In genomic region chr1:5738911-5739462, GRCh38 we compare ENCODE assay signal across 17 cellular contexts.
DNase-seq lines count a peak whose midpoint lies in the region; ATAC-seq and TF ChIP-seq lines count a peak whose summit lies in the region.
"Had no signal": no experiment of that assay in that cellular context is flagged by ENCODE, and none has a peak within 500 bp of the region (broad histone marks: within the 10 kb centered on the region; RNA-seq: fewer than 3 reads in every experiment).

No MANE protein-coding gene starts in this region.

- H3K4ac ChIP-seq in neuronal stem cell (ENCODE audit: low read length) = no peak overlapping the region

- intact Hi-C loops in stomach (cut with DNase I; ENCODE audit: low total_unique reads) (no loop called here), esophagus muscularis mucosa (cut with DNase I) (no loop called here)

- no peak for TF ChIP-seq CTCF in stomach (IDR thresholded peaks at IDR 0.05)
- no peak for TF ChIP-seq CTCF in esophagus muscularis mucosa (IDR thresholded peaks at IDR 0.05)

- H3K23ac ChIP-seq in neuronal stem cell (ENCODE audit: low read depth, low read length, poor library complexity) = no peak overlapping the region

- no peak overlapping the region for H3K4me2 ChIP-seq in neuronal stem cell (ENCODE audit: insufficient read depth, low read length, poor library complexity, severe bottlenecking)

- DNase-seq in DMS 273 (lab: John Stamatoyannopoulos, UW; ENCODE audit: unreplicated experiment) = peak; percentile 23
- DNase-seq in DMS 273 treated with DMSO at 0.1 percent for 48 hours (lab: John Stamatoyannopoulos, UW) = no peak
- peak; percentile 7 for DNase-seq in G401 (ENCODE audit: low spot score)
- DNase-seq in neuronal stem cell (ENCODE audit: low spot score) = no peak
- peak; percentile 15 for DNase-seq in stomach
- no peak for DNase-seq in esophagus muscularis mucosa (ENCODE audit: extremely low spot score)
- no peak for DNase-seq in activated CD4-positive, alpha-beta T cell treated with anti-CD3 and anti-CD28 coated beads, Interleukin-2, amount 50 U/mL, for 1 hour
- DNase-seq: Calu3; CD4-positive, CD25-positive, alpha-beta regulatory T cell; DMS153; DMS79 treated with DMSO at 0.1 percent for 48 hours; EL; GDM1 had no signal

- no peak overlapping the region for H3K14ac ChIP-seq in neuronal stem cell (ENCODE audit: low read length)

- H3K36me3 ChIP-seq in neuronal stem cell (replicated peaks in 1 of 2; ENCODE audit: control insufficient read depth in 2 of 2, insufficient read depth in 2 of 2, low read length in 2 of 2) = no peaks in the 10 kb centered on the region
- no peaks in the 10 kb centered on the region for H3K36me3 ChIP-seq in stomach
- H3K36me3 ChIP-seq in esophagus muscularis mucosa = no peaks in the 10 kb centered on the region
- H3K36me3 ChIP-seq: HAP-1 had no signal

- no peak overlapping the region for H2BK120ac ChIP-seq in neuronal stem cell (ENCODE audit: low read depth, low read length)

- H3K4me3 ChIP-seq in neuronal stem cell (ENCODE audit: low read length in 2 of 2) (no peak overlapping the region), stomach (no peak overlapping the region), esophagus muscularis mucosa (no peak overlapping the region)
- H3K4me3 ChIP-seq: HAP-1 had no signal

- no peak for ATAC-seq in HG02870 (IDR thresholded peaks at IDR 0.05; ENCODE audit: unreplicated experiment)
- ATAC-seq: HepG2 had no signal

- no peak overlapping the region for H4K91ac ChIP-seq in neuronal stem cell (ENCODE audit: low read depth, low read length, poor library complexity)

- H2BK15ac ChIP-seq in neuronal stem cell (ENCODE audit: low read length) = no peak overlapping the region

- H3K4me1 ChIP-seq in neuronal stem cell (ENCODE audit: control insufficient read depth in 2 of 2, insufficient read depth in 1 of 2, low read depth in 1 of 2, low read length in 2 of 2) (no peaks in the 10 kb centered on the region), stomach (no peaks in the 10 kb centered on the region), esophagus muscularis mucosa (no peaks in the 10 kb centered on the region)
- H3K4me1 ChIP-seq: HAP-1 had no signal

- no peaks in the 10 kb centered on the region for H3K79me1 ChIP-seq in neuronal stem cell (ENCODE audit: low read depth, low read length)

- H3K9me3 ChIP-seq in neuronal stem cell (replicated peaks in 1 of 2; ENCODE audit: control insufficient read depth in 2 of 2, insufficient read depth in 1 of 2, low read depth in 1 of 2, low read length in 2 of 2) = peaks cover 0 to 8% of the 10 kb centered on the region in 2 donors
- no peaks in the 10 kb centered on the region for H3K9me3 ChIP-seq in stomach
- H3K9me3 ChIP-seq in esophagus muscularis mucosa = no peaks in the 10 kb centered on the region
- H3K9me3 ChIP-seq: HAP-1 had no signal

- H2BK12ac ChIP-seq in neuronal stem cell (ENCODE audit: low read length) = no peak overlapping the region

- TF ChIP-seq POLR2A in stomach (IDR thresholded peaks at IDR 0.05) (no peak), esophagus muscularis mucosa (IDR thresholded peaks at IDR 0.05; ENCODE audit: low read depth) (no peak)

- H3K27me3 ChIP-seq in neuronal stem cell (ENCODE audit: control insufficient read depth in 3 of 3, insufficient read depth in 3 of 3, low read depth in 1 of 3, low read length in 3 of 3) (peaks cover 0 to 5% (median 0%) of the 10 kb centered on the region in 3 experiments), stomach (peaks cover 0 to 44% (median 8%) of the 10 kb centered on the region in 3 donors), esophagus muscularis mucosa (peaks cover 0 to 57% (median 0%) of the 10 kb centered on the region in 4 donors)

- no peak overlapping the region for H3K9ac ChIP-seq in neuronal stem cell (ENCODE audit: low read depth, low read length, poor library complexity)

- no peak overlapping the region for H2AFZ ChIP-seq in neuronal stem cell (ENCODE audit: low read length)

- H4K8ac ChIP-seq in neuronal stem cell (ENCODE audit: low read depth, low read length) = no peak overlapping the region

- H3K27ac ChIP-seq in neuronal stem cell (replicated peaks; ENCODE audit: low read length) = no peak overlapping the region
- H3K27ac ChIP-seq in stomach = no peak overlapping the region
- H3K27ac ChIP-seq in esophagus muscularis mucosa (replicated peaks in 1 of 4) = no peak overlapping the region
- H3K27ac ChIP-seq: 22Rv1 had no signal

- H2BK5ac ChIP-seq in neuronal stem cell (ENCODE audit: low read length) = no peak overlapping the region

- WGBS in neuronal stem cell (ENCODE audit: extremely low coverage in 2 of 2, insufficient read length in 2 of 2, insufficient replicate concordance in 1 of 2), 2 donors = no CpG with 5 or more reads among the region's 8 CpGs
- 69 to 87% (median 82%) methylated on average over 8 of the region's 8 CpGs for WGBS in stomach, 5 donors
- 98% methylated on average over 3 of the region's 8 CpGs for WGBS in esophagus muscularis mucosa

- no peak overlapping the region for H3K18ac ChIP-seq in neuronal stem cell (ENCODE audit: low read length)

- in situ Hi-C loops in G401 (cut with HindIII; ENCODE audit: low sequenced_read_pairs) = no loop called here

- no peak for TF ChIP-seq EP300 in stomach (IDR thresholded peaks at IDR 0.05)
- no peak for TF ChIP-seq EP300 in esophagus muscularis mucosa (IDR thresholded peaks at IDR 0.05)

- H2AK5ac ChIP-seq in neuronal stem cell (ENCODE audit: low read depth, low read length) = peak overlapping the region; percentile 20

Comparison
In these comparisons a context has a peak if more than half of its experiments do, and no peak if none do; other contexts are left out.
1. DNase-seq: peak in DMS 273 (single experiment), G401 (single experiment) and stomach (single experiment); none in DMS 273 treated with DMSO at 0.1 percent for 48 hours (single experiment), neuronal stem cell (single experiment), esophagus muscularis mucosa (single experiment) and activated CD4-positive, alpha-beta T cell treated with anti-CD3 and anti-CD28 coated beads, Interleukin-2, amount 50 U/mL, for 1 hour (single experiment).